Comparison of ENCODE assay signal across 10 cellular contexts in genomic region chr17:51035436-51035835, GRCh38.
A peak's percentile ranks its signal among the peaks of the same experiment; 100 is the strongest.
DNase-seq lines count a peak whose midpoint lies in the region; ATAC-seq and TF ChIP-seq lines count a peak whose summit lies in the region.
"Had no signal": no experiment of that assay in that cellular context is flagged by ENCODE, and none has a peak within 500 bp of the region (broad histone marks: within the 10 kb centered on the region; RNA-seq: fewer than 3 reads in every experiment).

No MANE protein-coding gene starts in this region.

- H3K4me1 Mint-ChIP-seq in HFFc6 (ENCODE audit: low read depth), result peaks cover 40% of the 10 kb centered on the region
- peaks cover 52% of the 10 kb centered on the region for H3K4me1 Mint-ChIP-seq in brain

- no peaks in the 10 kb centered on the region for H3K27me3 ChIP-seq in AG04450 (ENCODE audit: control insufficient read depth, insufficient read depth, low read length)

- H3K27ac Mint-ChIP-seq in HFFc6 (peak overlapping the region; percentile 71), brain (peak overlapping the region; percentile 63 to 92 (median 83))

- no peak for TF ChIP-seq CTCF in AG04450 (IDR thresholded peaks at IDR 0.05; ENCODE audit: low read depth, low read length)
- no peak for TF ChIP-seq CTCF in HFFc6 (IDR thresholded peaks at IDR 0.05)
- no peak for TF ChIP-seq CTCF in brain (conservative IDR thresholded peaks at IDR 0.05)

- no peak for ATAC-seq in HG02973 (IDR thresholded peaks at IDR 0.05; ENCODE audit: unreplicated experiment)
- ATAC-seq: Panc1 had no signal

- H3K9me3 Mint-ChIP-seq in HFFc6 (no peaks in the 10 kb centered on the region), brain (no peaks in the 10 kb centered on the region)

- H3K27me3 Mint-ChIP-seq in HFFc6 (ENCODE audit: insufficient read depth) (no peaks in the 10 kb centered on the region), brain (no peaks in the 10 kb centered on the region)

- no peak overlapping the region for H3K4me3 ChIP-seq in AG04450 (ENCODE audit: low read depth, low read length)

- H3K36me3 Mint-ChIP-seq in HFFc6 (ENCODE audit: low read depth) (0 out of 2 replicates have a peak, but pooled peaks cover 4% of the 10 kb centered on the region), brain (peaks cover 83% of the 10 kb centered on the region)

- H3K9me3 ChIP-seq in AG04450 (ENCODE audit: control insufficient read depth, insufficient read depth, low read length), result no peaks in the 10 kb centered on the region

- DNase-seq in AG04450 (ENCODE audit: low read depth, low spot score) (peak; percentile 67), HFFc6 (peak; percentile 74), lung microvascular endothelial cell (ENCODE audit: low read depth in 2 of 2) (peak; percentile 79 to 82), NCI-H1436 treated with DMSO at 0.1 percent for 48 hours (lab: John Stamatoyannopoulos, UW) (no peak), NCI-H69 (lab: John Stamatoyannopoulos, UW) (no peak)
- DNase-seq in activated effector memory CD4-positive, alpha-beta T cell treated with anti-CD3 and anti-CD28 coated beads, Interleukin-2, amount 50 U/mL, for 16 hours, result no peak
- DNase-seq: DND-41 had no signal

- no peak overlapping the region; the same call in 1 of the 2 replicates for H3K4me3 Mint-ChIP-seq in HFFc6
- peak overlapping the region in 1 of 5 experiments; percentile 14 for H3K4me3 Mint-ChIP-seq in brain

- CTCF ChIA-PET in AG04450 (lab: Charles Lee), result interaction anchor here (1.0 kb wide), 1 partner anchor 35 kb away, joined by 4 read pairs; no protein-coding TSS in a partner anchor

- POLR2A ChIA-PET in AG04450 (lab: Yijun Ruan, JAX), result interaction anchor here (1.3 to 2.6 kb wide), 3 partner anchors 14 to 169 kb away, joined by 4 to 8 read pairs (median 7); partner anchors contain the start of gene TOB1

- H3K27ac ChIP-seq in AG04450 (ENCODE audit: low read depth, low read length), result no peak overlapping the region

Comparison
In these comparisons a context has a peak if more than half of its experiments do, and no peak if none do; other contexts are left out.
1. DNase-seq: peak in AG04450 (single experiment), HFFc6 (single experiment) and lung microvascular endothelial cell (2 of 2); none in NCI-H1436 treated with DMSO at 0.1 percent for 48 hours (single experiment), NCI-H69 (single experiment) and activated effector memory CD4-positive, alpha-beta T cell treated with anti-CD3 and anti-CD28 coated beads, Interleukin-2, amount 50 U/mL, for 16 hours (single experiment).